ENCODE assay signal across 6 cellular contexts in genomic region chr1:155003227-155003765, GRCh38. TPM values are rescaled to one million over a fixed set of nuclear protein-coding genes. Genes with fewer than 3 reads are reported as not detected.
A peak's percentile ranks its signal among the peaks of the same experiment; 100 is the strongest.
DNase-seq lines count a peak whose midpoint lies in the region; ATAC-seq lines count a peak whose summit lies in the region.

No MANE protein-coding gene starts in this region.

- H3K27me3 ChIP-seq in iPS-20b (ENCODE audit: insufficient read depth, low read length) (no peaks in the 10 kb centered on the region), aorta (ENCODE audit: control insufficient read depth in 1 of 2, insufficient read depth in 2 of 2, low read length in 1 of 2) (no peaks in the 10 kb centered on the region)

- peak overlapping the region; percentile 92 for H3K9ac ChIP-seq in iPS-20b (ENCODE audit: low read depth, low read length)

- H3K4me1 ChIP-seq in iPS-20b (ENCODE audit: insufficient read depth, low read length) (peaks cover 21% of the 10 kb centered on the region; the same call in 1 of the 2 replicates), aorta (ENCODE audit: control insufficient read depth in 1 of 2, insufficient read depth in 2 of 2, low read length in 2 of 2) (peaks cover 0 to 2% of the 10 kb centered on the region in 2 donors)

- H3K36me3 ChIP-seq in iPS-20b (ENCODE audit: insufficient read depth, low read depth, low read length) (no peaks in the 10 kb centered on the region), aorta (ENCODE audit: control insufficient read depth in 1 of 2, insufficient read depth in 2 of 2, low read length in 1 of 2) (no peaks in the 10 kb centered on the region)

- 0% methylated on average over 34 to 37 of the region's 37 CpGs for WGBS in aorta, 2 donors

- intact Hi-C loops in aorta (cut with DNase I): loop anchor here in 1 of 2 donors (5.0 kb wide), 2 partner anchors 59 to 66 kb away; partner anchors contain the start of genes EFNA4 and PMVK

- H3K9me3 ChIP-seq in iPS-20b (ENCODE audit: insufficient read depth, low read depth, low read length): no peaks in the 10 kb centered on the region
- H3K9me3 ChIP-seq in aorta (ENCODE audit: control insufficient read depth, low read length): no peaks in the 10 kb centered on the region

- peak overlapping the region; percentile 96 for H3K4me3 ChIP-seq in iPS-20b (ENCODE audit: low read length)
- peak overlapping the region; percentile 79 to 84 for H3K4me3 ChIP-seq in aorta (ENCODE audit: low read length in 2 of 2)

- DNase-seq in HK-2 (ENCODE audit: unreplicated experiment) (peak; percentile 49), UCSD-AML1 (lab: John Stamatoyannopoulos, UW; ENCODE audit: unreplicated experiment) (peak; percentile 51), aorta (peak in 1 of 2 donors; percentile 84), 8988T (no peak)

- ATAC-seq in aorta (ENCODE audit: low FRiP score): no peak
- no peak for ATAC-seq in HG03175 (IDR thresholded peaks at IDR 0.05; ENCODE audit: unreplicated experiment)

- peak overlapping the region; percentile 93 for H3K27ac ChIP-seq in iPS-20b (ENCODE audit: low read length)
- H3K27ac ChIP-seq in aorta (ENCODE audit: low read depth in 1 of 2, low read length in 2 of 2): peak overlapping the region; percentile 59 to 89

RNA-seq across cellular contexts. Expression of gene ZBTB7B, which starts 0.7 kb away (rescaled TPM):
- total RNA-seq in aorta: 10 to 100 TPM; 46.4 to 71.1 TPM
- 10 to 100 TPM; 23.3 to 32.8 TPM for polyA plus RNA-seq in aorta

RNA-seq across cellular contexts. Expression of gene LENEP, which starts 9.9 kb away (rescaled TPM):
- not detected for total RNA-seq in aorta
- not detected for polyA plus RNA-seq in aorta

RNA-seq across cellular contexts. Expression of gene FLAD1, which starts 20.2 kb away (rescaled TPM):
- 10 to 100 TPM; 14.5 to 17.6 TPM for total RNA-seq in aorta
- 10 to 100 TPM; 23.8 to 24.2 TPM for polyA plus RNA-seq in aorta

RNA-seq across cellular contexts. Expression of gene CKS1B, which starts 28.8 kb away (rescaled TPM):
- 10 to 100 TPM; 19.3 to 25.5 TPM for total RNA-seq in aorta
- polyA plus RNA-seq in aorta: 10 to 100 TPM; 38.9 to 58.9 TPM

RNA-seq across cellular contexts. Expression of gene DCST2, which starts 30.3 kb away (rescaled TPM):
- total RNA-seq in aorta: 1 to 10 TPM in 1 of 2 donors, under 1 TPM in 1; 0.75 to 1.8 TPM
- 1 to 10 TPM in 1 of 2 donors, under 1 TPM in 1; 0.25 to 5.6 TPM for polyA plus RNA-seq in aorta
